In the genomic region with DNA sequence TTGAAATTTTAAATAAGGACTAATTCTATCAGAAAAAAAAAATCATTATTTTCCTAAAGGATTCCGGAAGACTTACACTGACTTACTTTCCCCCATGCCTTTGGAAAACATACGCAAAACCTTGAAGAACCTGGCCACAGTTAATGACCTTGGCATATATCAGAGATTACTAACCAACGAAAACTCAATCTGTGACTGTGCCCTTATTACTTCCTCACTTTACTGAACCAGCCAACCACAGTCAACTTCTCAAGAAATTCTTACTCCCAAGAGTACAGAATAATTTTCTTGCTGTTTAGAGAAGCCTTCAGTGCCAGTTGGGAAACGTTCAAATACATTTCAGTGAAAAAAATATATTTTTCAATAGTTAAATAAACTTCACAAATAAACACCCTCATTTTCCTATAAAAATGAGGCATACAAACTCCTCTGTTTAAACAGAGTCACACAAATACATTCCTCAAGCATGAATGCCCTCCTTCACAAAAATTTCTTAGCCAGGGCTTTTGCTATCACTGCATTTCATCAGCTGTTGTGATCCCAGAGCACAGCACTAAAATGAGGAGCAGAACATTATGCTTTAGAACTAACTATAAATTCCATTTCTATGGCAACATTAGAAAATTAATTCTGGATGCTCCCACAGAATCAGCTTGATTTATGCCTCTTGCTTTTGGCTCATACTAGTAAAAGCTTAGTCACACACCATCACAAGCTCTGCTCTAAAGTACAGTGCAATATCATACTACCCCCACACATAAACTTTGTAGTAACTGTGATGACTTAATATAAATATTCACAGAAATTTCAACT, we compare ENCODE assay signal across 9 cellular contexts.
A peak's percentile ranks its signal among the peaks of the same experiment; 100 is the strongest.
DNase-seq lines count a peak whose midpoint lies in the region; ATAC-seq and TF ChIP-seq lines count a peak whose summit lies in the region.
"Had no signal": no experiment of that assay in that cellular context is flagged by ENCODE, and none has a peak within 500 bp of the region (broad histone marks: within the 10 kb centered on the region; RNA-seq: fewer than 3 reads in every experiment).

No MANE protein-coding gene starts in this region.

- no peaks in the 10 kb centered on the region for H3K4me1 Mint-ChIP-seq in activated naive CD4-positive, alpha-beta T cell treated with anti-CD3 and anti-CD28 coated beads, Interleukin-2, amount 10 ng/mL, durations not matched to agents 7 days and 5 days
- H3K4me1 Mint-ChIP-seq in activated T-cell treated with anti-CD3 and anti-CD28 coated beads, Interleukin-2, amount 50 U/mL, for 72 hours (ENCODE audit: low read depth), result no peaks in the 10 kb centered on the region

- no peak overlapping the region for H3K27ac Mint-ChIP-seq in activated naive CD4-positive, alpha-beta T cell treated with anti-CD3 and anti-CD28 coated beads, Interleukin-2, amount 10 ng/mL, durations not matched to agents 7 days and 5 days
- H3K27ac Mint-ChIP-seq in activated T-cell treated with anti-CD3 and anti-CD28 coated beads, Interleukin-2, amount 50 U/mL, for 72 hours, result no peak overlapping the region
- H3K27ac Mint-ChIP-seq: IgD-negative memory B cell had no signal

- ATAC-seq in GM19452 (IDR thresholded peaks at IDR 0.05; ENCODE audit: unreplicated experiment), result no peak
- no peak for ATAC-seq in activated T-cell treated with anti-CD3 and anti-CD28 coated beads, Interleukin-2, amount 50 U/mL, for 72 hours (replicated peaks in 1 of 2)
- ATAC-seq in HG03108 (IDR thresholded peaks at IDR 0.05; ENCODE audit: unreplicated experiment), result no peak

- DNase-seq in HEK293T (ENCODE audit: extremely low spot score), result no peak
- peak; percentile 80 to 82 for DNase-seq in cardiac fibroblast (ENCODE audit: low read depth in 2 of 2)
- DNase-seq in left kidney (ENCODE audit: low read depth, low spot score), result peak; percentile 50
- peak; percentile 69 for DNase-seq in superior temporal gyrus (ENCODE audit: extremely low spot score)
- no peak for DNase-seq in activated naive CD4-positive, alpha-beta T cell treated with anti-CD3 and anti-CD28 coated beads, Interleukin-2, amount 10 ng/mL, durations not matched to agents 7 days and 5 days
- no peak for DNase-seq in activated T-cell treated with anti-CD3 and anti-CD28 coated beads, Interleukin-2, amount 50 U/mL, for 72 hours

- no peaks in the 10 kb centered on the region for H3K36me3 Mint-ChIP-seq in activated naive CD4-positive, alpha-beta T cell treated with anti-CD3 and anti-CD28 coated beads, Interleukin-2, amount 10 ng/mL, durations not matched to agents 7 days and 5 days
- no peaks in the 10 kb centered on the region for H3K36me3 Mint-ChIP-seq in activated T-cell treated with anti-CD3 and anti-CD28 coated beads, Interleukin-2, amount 50 U/mL, for 72 hours (ENCODE audit: insufficient read depth in 2 of 2)
- H3K36me3 Mint-ChIP-seq: IgD-negative memory B cell had no signal

- POLR2A ChIA-PET in HEK293T (lab: Yijun Ruan, JAX), result interaction anchor here (2.0 kb wide), 1 partner anchor 17 kb away, joined by 7 read pairs; no protein-coding TSS in a partner anchor

- no peak for TF ChIP-seq CTCF in cardiac fibroblast (IDR thresholded peaks at IDR 0.05; ENCODE audit: low read depth, low read length)

- CTCF ChIA-PET in HEK293T (lab: Yijun Ruan, JAX), result interaction anchor here (0.8 to 0.9 kb wide), 2 partner anchors 45 to 70 kb away, joined by 3 read pairs; no protein-coding TSS in a partner anchor
- CTCF ChIA-PET in activated naive CD4-positive, alpha-beta T cell treated with anti-CD3 and anti-CD28 coated beads, Interleukin-2, amount 10 ng/mL, durations not matched to agents 7 days and 5 days (lab: Charles Lee), result no interaction called here

- H3K27me3 Mint-ChIP-seq in activated naive CD4-positive, alpha-beta T cell treated with anti-CD3 and anti-CD28 coated beads, Interleukin-2, amount 10 ng/mL, durations not matched to agents 7 days and 5 days, result no peaks in the 10 kb centered on the region
- H3K27me3 Mint-ChIP-seq in activated T-cell treated with anti-CD3 and anti-CD28 coated beads, Interleukin-2, amount 50 U/mL, for 72 hours (ENCODE audit: low read depth), result no peaks in the 10 kb centered on the region
- H3K27me3 Mint-ChIP-seq: IgD-negative memory B cell had no signal

- no peak overlapping the region for H3K4me3 Mint-ChIP-seq in activated naive CD4-positive, alpha-beta T cell treated with anti-CD3 and anti-CD28 coated beads, Interleukin-2, amount 10 ng/mL, durations not matched to agents 7 days and 5 days
- no peak overlapping the region for H3K4me3 Mint-ChIP-seq in activated T-cell treated with anti-CD3 and anti-CD28 coated beads, Interleukin-2, amount 50 U/mL, for 72 hours
- H3K4me3 Mint-ChIP-seq: IgD-negative memory B cell had no signal

- no peaks in the 10 kb centered on the region for H3K9me3 Mint-ChIP-seq in activated naive CD4-positive, alpha-beta T cell treated with anti-CD3 and anti-CD28 coated beads, Interleukin-2, amount 10 ng/mL, durations not matched to agents 7 days and 5 days
- H3K9me3 Mint-ChIP-seq in activated T-cell treated with anti-CD3 and anti-CD28 coated beads, Interleukin-2, amount 50 U/mL, for 72 hours, result no peaks in the 10 kb centered on the region
- H3K9me3 Mint-ChIP-seq: IgD-negative memory B cell had no signal

- no peak overlapping the region for H3K4me3 ChIP-seq in cardiac fibroblast (replicated peaks in 1 of 2; ENCODE audit: low read depth in 2 of 2, low read length in 2 of 2)

TF ChIP-seq in HEK293T, 16 proteins besides CTCF, POLR2A, EP300 and RAD21:
- TF ChIP-seq TARDBP (IDR thresholded peaks at IDR 0.05), result no peak
- no peak for TF ChIP-seq FOXK2 (IDR thresholded peaks at IDR 0.05)
- TF ChIP-seq ARNT (IDR thresholded peaks at IDR 0.05), result no peak
- TF ChIP-seq NFRKB (IDR thresholded peaks at IDR 0.05), result no peak
- TF ChIP-seq ELF4 (IDR thresholded peaks at IDR 0.05), result no peak
- no peak for TF ChIP-seq FOXA1 (IDR thresholded peaks at IDR 0.05)
- TF ChIP-seq, protein P1, sequence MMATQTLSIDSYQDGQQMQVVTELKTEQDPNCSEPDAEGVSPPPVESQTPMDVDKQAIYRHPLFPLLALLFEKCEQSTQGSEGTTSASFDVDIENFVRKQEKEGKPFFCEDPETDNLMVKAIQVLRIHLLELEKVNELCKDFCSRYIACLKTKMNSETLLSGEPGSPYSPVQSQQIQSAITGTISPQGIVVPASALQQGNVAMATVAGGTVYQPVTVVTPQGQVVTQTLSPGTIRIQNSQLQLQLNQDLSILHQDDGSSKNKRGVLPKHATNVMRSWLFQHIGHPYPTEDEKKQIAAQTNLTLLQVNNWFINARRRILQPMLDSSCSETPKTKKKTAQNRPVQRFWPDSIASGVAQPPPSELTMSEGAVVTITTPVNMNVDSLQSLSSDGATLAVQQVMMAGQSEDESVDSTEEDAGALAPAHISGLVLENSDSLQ (IDR thresholded peaks at IDR 0.05), result peak; percentile 73
- TF ChIP-seq CTBP1 (IDR thresholded peaks at IDR 0.05; ENCODE audit: borderline replicate concordance), result 0 out of 2 replicates have a peak, but pooled peaks have one; percentile 14
- no peak for TF ChIP-seq SP1 (IDR thresholded peaks at IDR 0.05)
- TF ChIP-seq ZNF384 (IDR thresholded peaks at IDR 0.05), result no peak

Comparison
In these comparisons a context has a peak if more than half of its experiments do, and no peak if none do; other contexts are left out.
1. DNase-seq: peak in cardiac fibroblast (2 of 2), left kidney (single experiment) and superior temporal gyrus (single experiment); none in HEK293T (single experiment), activated naive CD4-positive, alpha-beta T cell treated with anti-CD3 and anti-CD28 coated beads, Interleukin-2, amount 10 ng/mL, durations not matched to agents 7 days and 5 days (single experiment) and activated T-cell treated with anti-CD3 and anti-CD28 coated beads, Interleukin-2, amount 50 U/mL, for 72 hours (0 of 2).